In the genomic region with DNA sequence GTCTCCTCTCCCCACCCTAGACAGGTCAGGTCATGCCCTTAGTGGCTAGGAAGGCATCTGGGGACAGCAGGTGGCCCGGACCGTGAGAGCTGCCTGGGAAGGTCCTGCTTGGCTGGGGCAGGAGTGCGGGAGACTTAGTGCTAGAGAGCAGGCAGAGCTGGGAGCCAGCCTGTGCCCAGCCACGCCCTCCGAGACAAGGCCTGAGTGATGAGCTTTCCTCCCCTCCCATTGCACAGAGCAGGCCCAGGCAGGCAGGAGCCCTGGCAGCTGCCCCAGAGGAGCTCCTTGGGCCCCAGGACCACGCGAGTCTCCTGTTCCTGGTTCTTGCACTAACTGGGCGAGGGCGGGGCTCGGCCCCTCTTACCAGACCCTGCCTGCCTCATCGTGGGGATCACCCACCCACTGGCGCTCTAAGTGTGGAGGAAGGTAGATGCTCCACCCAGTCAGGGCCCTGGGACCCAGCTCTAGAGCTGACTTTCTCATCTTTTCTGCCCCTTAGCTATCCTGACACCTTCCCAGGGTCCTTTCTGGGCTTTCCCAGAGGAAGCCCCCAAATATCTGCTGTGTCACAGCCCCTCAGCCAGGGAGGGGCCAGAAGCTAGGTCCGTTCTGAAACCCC, we compare ENCODE assay signal across 8 cellular contexts. TPM values are rescaled to one million over a fixed set of nuclear protein-coding genes. Genes with fewer than 3 reads are reported as not detected.
DNase-seq lines count a peak whose midpoint lies in the region; ATAC-seq and TF ChIP-seq lines count a peak whose summit lies in the region.

No MANE protein-coding gene starts in this region.

- peaks cover 5% of the 10 kb centered on the region; the same call in 1 of the 2 replicates for H3F3A ChIP-seq in GM23338 (replicated peaks; ENCODE audit: low read depth)

- no peak for DNase-seq in GM23338 (ENCODE audit: low spot score)
- peak; percentile 87 to 89 for DNase-seq in NCI-H446 (lab: John Stamatoyannopoulos, UW)
- peak; percentile 63 for DNase-seq in epithelial cell of prostate (ENCODE audit: low read depth, low spot score)
- DNase-seq in T-helper 17 cell, result no peak
- DNase-seq in MV-4-11 (lab: John Stamatoyannopoulos, UW), result no peak
- no peak for DNase-seq in NCI-H748 treated with DMSO at 0.1 percent for 48 hours (lab: John Stamatoyannopoulos, UW)

- H3K4me1 ChIP-seq in GM23338 (ENCODE audit: insufficient read depth) (peaks cover 21% of the 10 kb centered on the region), skeletal muscle satellite cell (ENCODE audit: control insufficient read depth, insufficient read depth, low read length) (peaks cover 22% of the 10 kb centered on the region)

- TF ChIP-seq CTCF in GM23338 (conservative IDR thresholded peaks at IDR 0.05; ENCODE audit: low read depth in 2 of 2), result no peak

- H3K27me3 ChIP-seq in GM23338 (ENCODE audit: insufficient read depth) (peaks cover 6% of the 10 kb centered on the region; the same call in 1 of the 2 replicates), skeletal muscle satellite cell (ENCODE audit: control insufficient read depth, insufficient read depth, low read length) (peaks cover 4% of the 10 kb centered on the region)

- H3K36me3 Mint-ChIP-seq in GM23338 (ENCODE audit: low read depth), result no peaks in the 10 kb centered on the region
- no peaks in the 10 kb centered on the region for H3K36me3 Mint-ChIP-seq in T-helper 17 cell (ENCODE audit: low read depth)

- no peaks in the 10 kb centered on the region for H3K79me2 ChIP-seq in GM23338 (replicated peaks; ENCODE audit: insufficient read depth)

- no peak overlapping the region for H2AFZ ChIP-seq in GM23338

- peak overlapping the region; percentile 68 for H3K27ac Mint-ChIP-seq in GM23338
- no peak overlapping the region for H3K27ac Mint-ChIP-seq in T-helper 17 cell

- H3K9me3 ChIP-seq in skeletal muscle satellite cell (replicated peaks; ENCODE audit: low read length), result no peaks in the 10 kb centered on the region
- H3K9me3 ChIP-seq in T-helper 17 cell (ENCODE audit: control insufficient read depth, low read length, poor library complexity, severe bottlenecking), result no peaks in the 10 kb centered on the region

- peak overlapping the region; percentile 34 for H3K9ac ChIP-seq in skeletal muscle satellite cell (ENCODE audit: low read depth, low read length)

- no peaks in the 10 kb centered on the region for H3K36me3 ChIP-seq in GM23338 (ENCODE audit: insufficient read depth)
- no peaks in the 10 kb centered on the region for H3K36me3 ChIP-seq in skeletal muscle satellite cell (ENCODE audit: insufficient read depth, low read length)

- H3K27me3 Mint-ChIP-seq in GM23338 (ENCODE audit: insufficient read depth, low read depth, poor library complexity) (peaks cover 31% of the 10 kb centered on the region), T-helper 17 cell (no peaks in the 10 kb centered on the region)

- H3K4me3 Mint-ChIP-seq in GM23338 (no peak overlapping the region), T-helper 17 cell (no peak overlapping the region)

- H3K4me1 Mint-ChIP-seq in GM23338 (peaks cover 46% of the 10 kb centered on the region), T-helper 17 cell (peaks cover 2% of the 10 kb centered on the region)

- H3K4me2 ChIP-seq in GM23338, result peak overlapping the region; percentile 56; the same call in 1 of the 2 replicates
- H3K4me2 ChIP-seq in skeletal muscle satellite cell (ENCODE audit: low read length), result no peak overlapping the region

- 0 out of 2 replicates have a peak overlapping the region, but pooled peaks have one; percentile 55 for H3K27ac ChIP-seq in GM23338 (ENCODE audit: low read depth)
- peak overlapping the region; percentile 46 for H3K27ac ChIP-seq in epithelial cell of prostate

- ATAC-seq in GM23338 (peak; percentile 5; the same call in 1 of the 3 replicates), T-helper 17 cell (no peak), GM18511 (IDR thresholded peaks at IDR 0.05; ENCODE audit: unreplicated experiment) (no peak)

- H4K20me1 ChIP-seq in GM23338 (replicated peaks; ENCODE audit: insufficient read depth), result no peaks in the 10 kb centered on the region; the same call in 1 of the 2 replicates

- no peak overlapping the region for H3K4me3 ChIP-seq in GM23338
- no peak overlapping the region for H3K4me3 ChIP-seq in skeletal muscle satellite cell (ENCODE audit: low read length)

- H3K9me2 ChIP-seq in GM23338 (ENCODE audit: insufficient read depth), result no peaks in the 10 kb centered on the region

- H3K9me3 Mint-ChIP-seq in GM23338, result no peaks in the 10 kb centered on the region

TF ChIP-seq in GM23338, 12 proteins besides CTCF, POLR2A, EP300 and RAD21:
- no peak for TF ChIP-seq EZH2phosphoT487 (IDR thresholded peaks at IDR 0.05; ENCODE audit: unreplicated experiment)

RNA-seq across cellular contexts. Expression of a gene that starts 44.9 kb away (rescaled TPM):
- total RNA-seq in GM23338 (2014; rRNA removed; shearing (Covaris generic)), result 22.2 and 33.0 TPM in 2 replicates
- 51.3 and 51.6 TPM in 2 replicates for polyA plus RNA-seq in GM23338 (2016; fragmentation: Nextera tagmentation; extraction: Ambion mirVana)
- total RNA-seq in skeletal muscle satellite cell (2012; rRNA removed), result 13.4 and 20.3 TPM in 2 replicates
- 1 to 10 TPM; 3.9 to 7.5 TPM for total RNA-seq in T-helper 17 cell

Comparison
In these comparisons a context has a peak if more than half of its experiments do, and no peak if none do; other contexts are left out.
1. DNase-seq: peak in NCI-H446 (2 of 2) and epithelial cell of prostate (single experiment); none in GM23338 (single experiment), T-helper 17 cell (0 of 3), MV-4-11 (single experiment) and NCI-H748 treated with DMSO at 0.1 percent for 48 hours (single experiment).